8 cellular contexts compared by ENCODE assay signal in the genomic region with DNA sequence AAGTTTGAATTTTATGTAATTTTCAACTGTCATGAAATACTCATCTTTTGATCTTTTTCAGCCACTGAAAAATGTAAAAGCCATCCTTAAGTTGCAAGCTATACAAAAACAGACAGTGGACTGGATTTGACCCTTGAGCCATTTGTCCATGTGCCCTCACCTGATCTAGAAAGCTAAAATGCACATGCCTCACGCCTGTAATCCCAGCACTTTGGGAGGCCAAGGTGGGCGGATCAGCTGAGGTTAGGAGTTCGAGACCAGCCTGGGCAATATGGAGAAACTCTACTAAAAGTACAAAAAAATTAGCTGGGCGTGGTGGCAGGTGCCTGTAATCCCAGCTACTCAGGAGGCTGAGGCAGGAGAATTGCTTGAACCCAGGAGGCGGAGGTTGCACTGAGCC. TPM values are rescaled to one million over a fixed set of nuclear protein-coding genes. Genes with fewer than 3 reads are reported as not detected.
DNase-seq lines count a peak whose midpoint lies in the region; ATAC-seq and TF ChIP-seq lines count a peak whose summit lies in the region.
"Not testable (repeated sequence)": the region's sequence is repeated elsewhere in the genome, so short reads cannot be mapped to it uniquely, and the experiment has no call there.

No MANE protein-coding gene starts in this region.

- peak overlapping the region in 6 of 9 donors; percentile 33 to 64 (median 50) for H3K27ac Mint-ChIP-seq in naive thymus-derived CD4-positive, alpha-beta T cell

- in situ Hi-C loops in gastrocnemius medialis (cut with MboI; ENCODE audit: low sequenced_read_pairs in 4 of 4): not testable (repeated sequence)

- H3K27me3 ChIP-seq in ACC112 (ENCODE audit: insufficient read depth, low read length); Peyer's patch; dorsolateral prefrontal cortex; naive thymus-derived CD4-positive, alpha-beta T cell (ENCODE audit: control insufficient read depth in 2 of 2, insufficient read depth in 2 of 2, low read length in 2 of 2); gastrocnemius medialis; tibial artery: not testable (repeated sequence)

- H3K9me3 ChIP-seq in Peyer's patch; iPS-18c (ENCODE audit: control insufficient read depth, insufficient read depth, low read length); naive thymus-derived CD4-positive, alpha-beta T cell (ENCODE audit: control insufficient read depth in 2 of 3, low read length in 3 of 3); gastrocnemius medialis: not testable (repeated sequence)
- peaks cover 0 to 13% (median 0%) of the 10 kb centered on the region in 3 donors for H3K9me3 ChIP-seq in tibial artery

- CTCF ChIA-PET in naive thymus-derived CD4-positive, alpha-beta T cell (lab: Charles Lee): interaction anchor here (0.5 kb wide), 1 partner anchor 555 kb away, joined by 3 read pairs; no protein-coding TSS in a partner anchor

- H3K4me3 Mint-ChIP-seq in naive thymus-derived CD4-positive, alpha-beta T cell: peak overlapping the region in 6 of 10 donors; percentile 3 to 100 (median 68)

- H3K4me1 Mint-ChIP-seq in naive thymus-derived CD4-positive, alpha-beta T cell: peaks cover 31 to 78% (median 59%) of the 10 kb centered on the region in 7 donors

- not testable (repeated sequence) for TF ChIP-seq CTCF in Peyer's patch (IDR thresholded peaks at IDR 0.05); dorsolateral prefrontal cortex (IDR thresholded peaks at IDR 0.05 in 54 of 56, conservative IDR thresholded peaks at IDR 0.05 in 2 of 56; ENCODE audit: low read depth in 1 of 56, partially characterized antibody in 56 of 56); gastrocnemius medialis (IDR thresholded peaks at IDR 0.05 in 4 of 5, conservative IDR thresholded peaks at IDR 0.05 in 1 of 5); tibial artery (IDR thresholded peaks at IDR 0.05)

- intact Hi-C loops in dorsolateral prefrontal cortex (cut with DNase I): loop anchor here in 1 of 2 donors (2.0 kb wide), 1 partner anchor 228 kb away; a partner anchor contains a TSS
- intact Hi-C loops in naive thymus-derived CD4-positive, alpha-beta T cell (cut with micrococcal nuclease); gastrocnemius medialis (cut with DNase I; ENCODE audit: low total_unique reads); tibial artery (cut with DNase I; ENCODE audit: low total_unique reads): not testable (repeated sequence)

- H3K36me3 ChIP-seq in ACC112 (ENCODE audit: insufficient read depth, low read length); Peyer's patch; naive thymus-derived CD4-positive, alpha-beta T cell (ENCODE audit: control insufficient read depth in 2 of 3, insufficient read depth in 3 of 3, low read length in 3 of 3); gastrocnemius medialis; tibial artery: not testable (repeated sequence)

- POLR2A ChIA-PET in naive thymus-derived CD4-positive, alpha-beta T cell (lab: Charles Lee): interaction anchor here (0.6 to 5.3 kb wide), 5 partner anchors 9 to 227 kb away, joined by 3 to 23 read pairs (median 3); a partner anchor contains a TSS

- not testable (repeated sequence) for ATAC-seq in naive thymus-derived CD4-positive, alpha-beta T cell; gastrocnemius medialis

- not testable (repeated sequence) for H2AFZ ChIP-seq in ACC112 (ENCODE audit: low read length, unreplicated experiment)

- H3K27me3 Mint-ChIP-seq in naive thymus-derived CD4-positive, alpha-beta T cell: not testable (repeated sequence)

- not testable (repeated sequence) for H3K4me3 ChIP-seq in ACC112 (ENCODE audit: low read depth, low read length); Peyer's patch; dorsolateral prefrontal cortex; naive thymus-derived CD4-positive, alpha-beta T cell (ENCODE audit: low read length)
- peak overlapping the region; percentile 6; the same call in 1 of the 2 replicates for H3K4me3 ChIP-seq in iPS-18c (ENCODE audit: insufficient read depth, low read depth, low read length)
- peak overlapping the region in 2 of 4 donors; percentile 2 to 29 for H3K4me3 ChIP-seq in gastrocnemius medialis
- peak overlapping the region in 1 of 2 donors; percentile 9 for H3K4me3 ChIP-seq in tibial artery

- H3K9me3 Mint-ChIP-seq in naive thymus-derived CD4-positive, alpha-beta T cell: peaks cover 9 to 60% (median 26%) of the 10 kb centered on the region in 11 donors

- not testable (repeated sequence) for DNase-seq in Peyer's patch; dorsolateral prefrontal cortex; naive thymus-derived CD4-positive, alpha-beta T cell; gastrocnemius medialis; tibial artery

- H3K36me3 Mint-ChIP-seq in naive thymus-derived CD4-positive, alpha-beta T cell: peaks cover 15 to 49% (median 22%) of the 10 kb centered on the region in 5 donors

- not testable (repeated sequence) for TF ChIP-seq POLR2A in Peyer's patch (IDR thresholded peaks at IDR 0.05); gastrocnemius medialis (IDR thresholded peaks at IDR 0.05)

- H3K27ac ChIP-seq in ACC112 (ENCODE audit: low read depth, low read length) (peak overlapping the region; percentile 93), Peyer's patch (peak overlapping the region in 3 of 4 donors; percentile 20 to 66 (median 51)), angular gyrus (ENCODE audit: low read depth, low read length) (peak overlapping the region; percentile 24), dorsolateral prefrontal cortex (peak overlapping the region in 58 of 59 donors; percentile 18 to 97 (median 83)), gastrocnemius medialis (peak overlapping the region; percentile 91 to 97 (median 94)), tibial artery (peak overlapping the region; percentile 88 to 92)
- not testable (repeated sequence) for H3K27ac ChIP-seq in naive thymus-derived CD4-positive, alpha-beta T cell (ENCODE audit: low read depth, low read length)

- H3K4me1 ChIP-seq in ACC112 (ENCODE audit: control insufficient read depth, insufficient read depth, low read length, unreplicated experiment) (peaks cover 30% of the 10 kb centered on the region), gastrocnemius medialis (peaks cover 50 to 63% of the 10 kb centered on the region in 2 donors), tibial artery (peaks cover 9 to 62% (median 31%) of the 10 kb centered on the region in 4 donors)
- H3K4me1 ChIP-seq in Peyer's patch: not testable (repeated sequence)
- H3K4me1 ChIP-seq in naive thymus-derived CD4-positive, alpha-beta T cell (ENCODE audit: control insufficient read depth in 2 of 2, insufficient read depth in 2 of 2, low read length in 2 of 2): peaks cover 6 to 19% of the 10 kb centered on the region in 2 donors

- H3K79me2 ChIP-seq in ACC112 (ENCODE audit: control insufficient read depth, insufficient read depth, low read length, unreplicated experiment): not testable (repeated sequence)

RNA-seq across cellular contexts. Expression of a gene that starts 2.4 kb away (rescaled TPM):
- total RNA-seq in Peyer's patch (10 to 100 TPM in 1 of 4 donors, 1 to 10 TPM in 2, under 1 TPM in 1; 0.95 to 21.5 (median 6.4) TPM), dorsolateral prefrontal cortex (10 to 100 TPM; 29.1 to 65.1 (median 46.0) TPM), gastrocnemius medialis (10 to 100 TPM; 14.9 to 27.2 (median 18.6) TPM)
- total RNA-seq in naive thymus-derived CD4-positive, alpha-beta T cell: 10 to 100 TPM in 2 of 5 experiments, 1 to 10 TPM in 3; 4.1 to 22.9 (median 8.1) TPM
- polyA plus RNA-seq in naive thymus-derived CD4-positive, alpha-beta T cell: 10 to 100 TPM; 15.7 to 17.8 TPM
